11 cellular contexts compared by ENCODE assay signal in genomic region chr1:221166559-221167318, GRCh38.
A peak's percentile ranks its signal among the peaks of the same experiment; 100 is the strongest.
DNase-seq lines count a peak whose midpoint lies in the region; ATAC-seq and TF ChIP-seq lines count a peak whose summit lies in the region.
"Had no signal": no experiment of that assay in that cellular context is flagged by ENCODE, and none has a peak within 500 bp of the region (broad histone marks: within the 10 kb centered on the region; RNA-seq: fewer than 3 reads in every experiment).

No MANE protein-coding gene starts in this region.

- H3K9me3 ChIP-seq in SK-N-SH, result 0 out of 2 replicates have a peak, but pooled peaks cover 2% of the 10 kb centered on the region

- 0 out of 4 replicates have a peak, but pooled peaks of 1 of the 2 experiments have one; percentile 6 for TF ChIP-seq EP300 in SK-N-SH (IDR thresholded peaks at IDR 0.05; ENCODE audit: borderline replicate concordance in 1 of 2, low read depth in 1 of 2, low read length in 1 of 2)

- peaks cover 7% of the 10 kb centered on the region for H3K36me3 Mint-ChIP-seq in stimulated activated memory B cell treated with anti-CD40 and anti-IgM and Interleukin-4, amounts not matched to agents 10 μg/mL and 1 μg/mL and 100 μg/mL, for 72 hours

- CTCF ChIA-PET in SK-N-SH (lab: Yijun Ruan, JAX), result interaction anchor here (0.7 to 1.8 kb wide), 5 partner anchors 11 to 97 kb away, joined by 3 to 6 read pairs (median 3); no protein-coding TSS in a partner anchor
- CTCF ChIA-PET in HEK293T (lab: Yijun Ruan, JAX), result no interaction called here

- peaks cover 14% of the 10 kb centered on the region for H3F3A ChIP-seq in SK-N-SH (replicated peaks; ENCODE audit: insufficient read depth)

- H3K4me3 Mint-ChIP-seq in stimulated activated memory B cell treated with anti-CD40 and anti-IgM and Interleukin-4, amounts not matched to agents 10 μg/mL and 1 μg/mL and 100 μg/mL, for 72 hours, result peak overlapping the region; percentile 45

- no peak overlapping the region for H3K4me3 ChIP-seq in SK-N-SH (ENCODE audit: low read depth in 2 of 2, low read length in 1 of 2)
- H3K4me3 ChIP-seq: cardiac muscle cell had no signal

- H3K36me3 ChIP-seq in SK-N-SH (replicated peaks in 1 of 2; ENCODE audit: control insufficient read depth in 1 of 2, insufficient read depth in 2 of 2, low read length in 1 of 2), result no peaks in the 10 kb centered on the region
- H3K36me3 ChIP-seq: cardiac muscle cell had no signal

- DNase-seq in SK-N-SH, result no peak
- DNase-seq in NCI-H526 treated with DMSO at 0.1 percent for 48 hours (lab: John Stamatoyannopoulos, UW), result no peak
- no peak for DNase-seq in HEK293T (ENCODE audit: extremely low spot score)
- no peak for DNase-seq in NCI-H146 treated with DMSO at 0.1 percent for 48 hours (lab: John Stamatoyannopoulos, UW; ENCODE audit: unreplicated experiment)
- DNase-seq: activated CD4-positive, CD25-positive, alpha-beta regulatory T cell treated with anti-CD3 and anti-CD28 coated beads, Interleukin-2, amount 50 U/mL, for 72 hours; NCI-H1092 treated with DMSO at 0.1 percent for 48 hours had no signal

- ATAC-seq in GM19372 (IDR thresholded peaks at IDR 0.05; ENCODE audit: low read depth, unreplicated experiment) (peak; percentile 84), HG03108 (IDR thresholded peaks at IDR 0.05; ENCODE audit: unreplicated experiment) (peak; percentile 79), HG03097 (IDR thresholded peaks at IDR 0.05; ENCODE audit: low FRiP score, unreplicated experiment) (no peak)
- peak; percentile 92 for ATAC-seq in stimulated activated memory B cell treated with anti-CD40 and anti-IgM and Interleukin-4, amounts not matched to agents 10 μg/mL and 1 μg/mL and 100 μg/mL, for 72 hours

- TF ChIP-seq RAD21 in SK-N-SH (IDR thresholded peaks at IDR 0.05; ENCODE audit: low read length), result no peak

- H3K4me1 Mint-ChIP-seq in stimulated activated memory B cell treated with anti-CD40 and anti-IgM and Interleukin-4, amounts not matched to agents 10 μg/mL and 1 μg/mL and 100 μg/mL, for 72 hours, result peaks cover 59% of the 10 kb centered on the region

- no peak overlapping the region for H3K9ac ChIP-seq in SK-N-SH

- H3K79me2 ChIP-seq in SK-N-SH (ENCODE audit: insufficient read depth), result no peaks in the 10 kb centered on the region

- no peaks in the 10 kb centered on the region for H4K20me1 ChIP-seq in SK-N-SH (ENCODE audit: insufficient read depth)

- WGBS in SK-N-SH (ENCODE audit: low lambda C conversion rate), result 86% methylated on average over 4 of the region's 4 CpGs

- peaks cover 27 to 37% of the 10 kb centered on the region in 2 experiments for H3K4me1 ChIP-seq in SK-N-SH (ENCODE audit: control insufficient read depth in 1 of 2, insufficient read depth in 2 of 2, low read depth in 1 of 2, low read length in 1 of 2)

- peak overlapping the region; percentile 84 to 97 for H3K27ac ChIP-seq in SK-N-SH (ENCODE audit: low read depth in 2 of 2, low read length in 1 of 2)
- H3K27ac ChIP-seq: cardiac muscle cell had no signal

- peak overlapping the region; percentile 17; the same call in 1 of the 2 replicates for H3K4me2 ChIP-seq in SK-N-SH

- H3K27me3 ChIP-seq in SK-N-SH (ENCODE audit: insufficient read depth), result no peaks in the 10 kb centered on the region
- H3K27me3 ChIP-seq: cardiac muscle cell had no signal

- H2AFZ ChIP-seq in SK-N-SH (ENCODE audit: low read depth), result peak overlapping the region; percentile 58

- TF ChIP-seq CTCF in SK-N-SH (IDR thresholded peaks at IDR 0.05), result no peak

- H3K27me3 Mint-ChIP-seq in stimulated activated memory B cell treated with anti-CD40 and anti-IgM and Interleukin-4, amounts not matched to agents 10 μg/mL and 1 μg/mL and 100 μg/mL, for 72 hours, result no peaks in the 10 kb centered on the region

- H3K9me3 Mint-ChIP-seq in stimulated activated memory B cell treated with anti-CD40 and anti-IgM and Interleukin-4, amounts not matched to agents 10 μg/mL and 1 μg/mL and 100 μg/mL, for 72 hours, result peaks cover 4% of the 10 kb centered on the region

- H3K27ac Mint-ChIP-seq in stimulated activated memory B cell treated with anti-CD40 and anti-IgM and Interleukin-4, amounts not matched to agents 10 μg/mL and 1 μg/mL and 100 μg/mL, for 72 hours, result peak overlapping the region; percentile 64

- no peaks in the 10 kb centered on the region for H3K9me2 ChIP-seq in SK-N-SH

- POLR2A ChIA-PET in SK-N-SH (lab: Yijun Ruan, JAX), result no interaction called here
- POLR2A ChIA-PET in HEK293T (lab: Yijun Ruan, JAX), result no interaction called here

TF ChIP-seq in SK-N-SH, 30 proteins besides CTCF, POLR2A, EP300 and RAD21 (continues in another document):
- TF ChIP-seq SMC3 (IDR thresholded peaks at IDR 0.05; ENCODE audit: low read depth, low read length), result no peak
- TF ChIP-seq SIN3A (IDR thresholded peaks at IDR 0.05; ENCODE audit: borderline replicate concordance, low read depth, low read length), result no peak
- no peak for TF ChIP-seq RCOR1 (IDR thresholded peaks at IDR 0.05; ENCODE audit: low read length)
- TF ChIP-seq ZBTB33 (IDR thresholded peaks at IDR 0.05; ENCODE audit: borderline replicate concordance, low read depth), result no peak
- no peak for TF ChIP-seq TEAD4 (IDR thresholded peaks at IDR 0.05; ENCODE audit: borderline replicate concordance, insufficient read depth)
- TF ChIP-seq FOSL2 (IDR thresholded peaks at IDR 0.05; ENCODE audit: borderline replicate concordance, low read depth), result no peak

TF ChIP-seq in HEK293T, 16 proteins besides CTCF, POLR2A, EP300 and RAD21:
- TF ChIP-seq L3MBTL2 (conservative IDR thresholded peaks at IDR 0.05) (no peak), SUZ12 (IDR thresholded peaks at IDR 0.05) (no peak), NFRKB (IDR thresholded peaks at IDR 0.05) (no peak), ZNF384 (IDR thresholded peaks at IDR 0.05) (no peak), ARNT (IDR thresholded peaks at IDR 0.05) (no peak), BHLHE40 (IDR thresholded peaks at IDR 0.05; ENCODE audit: borderline replicate concordance) (no peak), FOXA1 (IDR thresholded peaks at IDR 0.05) (no peak), ELF4 (IDR thresholded peaks at IDR 0.05) (no peak), LEF1 (IDR thresholded peaks at IDR 0.05; ENCODE audit: borderline replicate concordance) (no peak), FOXM1 (IDR thresholded peaks at IDR 0.05; ENCODE audit: borderline replicate concordance) (no peak), FOXK2 (IDR thresholded peaks at IDR 0.05) (no peak), CTBP1 (IDR thresholded peaks at IDR 0.05; ENCODE audit: borderline replicate concordance) (no peak), SP1 (IDR thresholded peaks at IDR 0.05) (no peak), TARDBP (IDR thresholded peaks at IDR 0.05) (no peak), HDGF (IDR thresholded peaks at IDR 0.05; ENCODE audit: borderline replicate concordance) (no peak), PKNOX1 (IDR thresholded peaks at IDR 0.05) (no peak)
